In the genomic region with DNA sequence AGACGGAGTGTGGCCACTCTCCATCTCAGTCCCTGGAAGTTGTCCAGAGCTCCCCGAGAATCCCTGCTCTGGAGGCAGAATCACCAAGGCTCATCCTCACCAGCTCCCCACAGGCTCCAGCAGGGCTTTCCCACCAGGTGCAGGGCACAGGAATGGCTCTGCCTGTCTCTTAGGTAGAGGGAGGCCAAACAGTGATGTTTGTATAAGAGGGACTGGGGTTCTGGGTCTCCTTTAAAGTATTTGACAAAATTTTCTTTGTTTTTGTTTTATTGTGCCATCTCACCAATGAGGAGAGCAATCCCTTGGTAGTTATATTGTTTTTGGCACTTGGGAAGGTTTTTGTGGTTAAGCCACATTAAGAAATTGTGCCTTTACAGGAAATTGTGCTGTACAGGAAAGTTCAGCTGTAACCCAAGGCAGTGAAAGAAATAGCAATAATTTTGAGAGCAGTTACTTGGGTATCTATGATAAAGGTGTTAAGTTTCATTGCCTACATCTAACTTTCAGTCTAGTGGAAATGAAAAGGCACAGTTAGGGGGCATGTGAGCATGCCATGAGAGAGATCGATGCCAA, we compare ENCODE assay signal across 15 cellular contexts.
DNase-seq lines count a peak whose midpoint lies in the region; ATAC-seq, FAIRE-seq and TF ChIP-seq lines count a peak whose summit lies in the region.
"Had no signal": no experiment of that assay in that cellular context is flagged by ENCODE, and none has a peak within 500 bp of the region (broad histone marks: within the 10 kb centered on the region; RNA-seq: fewer than 3 reads in every experiment).

No MANE protein-coding gene starts in this region.

- H3K9me3 ChIP-seq in kidney (ENCODE audit: control insufficient read depth in 1 of 2, low read length in 2 of 2): no peaks in the 10 kb centered on the region

- peaks cover 75% of the 10 kb centered on the region for H3K4me1 Mint-ChIP-seq in activated CD4-positive, alpha-beta memory T cell treated with anti-CD3 and anti-CD28 coated beads for 36 hours (ENCODE audit: low read depth)

- H3K36me3 ChIP-seq in kidney (ENCODE audit: control insufficient read depth in 1 of 2, insufficient read depth in 2 of 2, low read length in 2 of 2): no peaks in the 10 kb centered on the region

- H3K4me3 ChIP-seq in AG10803 (ENCODE audit: low read length): no peak overlapping the region
- H3K4me3 ChIP-seq in kidney (ENCODE audit: low read length in 2 of 2): no peak overlapping the region
- H3K4me3 ChIP-seq: lung had no signal

- POLR2A ChIA-PET in activated CD4-positive, alpha-beta memory T cell treated with anti-CD3 and anti-CD28 coated beads for 36 hours (lab: Charles Lee): no interaction called here

- CTCF ChIA-PET in activated CD4-positive, alpha-beta memory T cell treated with anti-CD3 and anti-CD28 coated beads for 36 hours (lab: Charles Lee): interaction anchor here (0.5 to 14.9 kb wide), 6 partner anchors 9 to 739 kb away, joined by 3 to 324 read pairs (median 4); a partner anchor contains a TSS

- peak overlapping the region; percentile 71 for H3K27ac Mint-ChIP-seq in activated CD4-positive, alpha-beta memory T cell treated with anti-CD3 and anti-CD28 coated beads for 36 hours
- H3K27ac Mint-ChIP-seq: activated B cell treated with CpG ODN at 0.5 μM for 24 hours had no signal

- no peaks in the 10 kb centered on the region for H3K27me3 Mint-ChIP-seq in activated CD4-positive, alpha-beta memory T cell treated with anti-CD3 and anti-CD28 coated beads for 36 hours

- no peaks in the 10 kb centered on the region for H3K36me3 Mint-ChIP-seq in activated CD4-positive, alpha-beta memory T cell treated with anti-CD3 and anti-CD28 coated beads for 36 hours

- no peak overlapping the region for H3K4me3 Mint-ChIP-seq in activated CD4-positive, alpha-beta memory T cell treated with anti-CD3 and anti-CD28 coated beads for 36 hours
- H3K4me3 Mint-ChIP-seq: activated B cell treated with CpG ODN at 0.5 μM for 24 hours had no signal

- DNase-seq in AG10803 (ENCODE audit: low read depth) (peak; percentile 72), EH (ENCODE audit: low read depth) (peak; percentile 82), fibroblast of peridontal ligament (ENCODE audit: extremely low read depth) (peak; percentile 85), AG08396 (ENCODE audit: low spot score) (no peak), kidney (no peak), mucosa of gallbladder (ENCODE audit: low spot score) (no peak)
- DNase-seq in activated CD4-positive, alpha-beta memory T cell treated with anti-CD3 and anti-CD28 coated beads for 36 hours: no peak
- DNase-seq: activated B cell treated with CpG ODN at 0.5 μM for 24 hours, Calu3, hippocampal formation, NCI-H146, SHP77 treated with DMSO at 0.1 percent for 48 hours had no signal

- no peak for ATAC-seq in GM21528 (IDR thresholded peaks at IDR 0.05; ENCODE audit: low FRiP score, unreplicated experiment)

- no peaks in the 10 kb centered on the region for H3K9me3 Mint-ChIP-seq in activated CD4-positive, alpha-beta memory T cell treated with anti-CD3 and anti-CD28 coated beads for 36 hours
- H3K9me3 Mint-ChIP-seq: activated B cell treated with CpG ODN at 0.5 μM for 24 hours had no signal

- TF ChIP-seq CTCF in AG10803 (conservative IDR thresholded peaks at IDR 0.05; ENCODE audit: low read length) (no peak), kidney (IDR thresholded peaks at IDR 0.05; ENCODE audit: borderline replicate concordance, extremely low read depth, insufficient read depth) (no peak)

- H3K4me1 ChIP-seq in kidney (ENCODE audit: control insufficient read depth in 1 of 2, insufficient read depth in 1 of 2, low read depth in 1 of 2, low read length in 2 of 2): no peaks in the 10 kb centered on the region

- no peak overlapping the region for H3K9ac ChIP-seq in kidney (ENCODE audit: low read length in 2 of 2)
- H3K9ac ChIP-seq: parathyroid adenoma had no signal

- H3K27ac ChIP-seq in kidney (ENCODE audit: low read depth in 2 of 2, low read length in 2 of 2): no peak overlapping the region
- H3K27ac ChIP-seq: parathyroid adenoma had no signal

- FAIRE-seq in kidney (lab: Jason Lieb, UNC): no peak

- intact Hi-C loops in activated CD4-positive, alpha-beta memory T cell treated with anti-CD3 and anti-CD28 coated beads for 36 hours (cut with micrococcal nuclease): no loop called here
- intact Hi-C loops in kidney (cut with DNase I): no loop called here

Comparison
In these comparisons a context has a peak if more than half of its experiments do, and no peak if none do; other contexts are left out.
1. DNase-seq: peak in AG10803 (single experiment), EH (single experiment) and fibroblast of peridontal ligament (single experiment); none in activated CD4-positive, alpha-beta memory T cell treated with anti-CD3 and anti-CD28 coated beads for 36 hours (single experiment), AG08396 (single experiment), kidney (single experiment) and mucosa of gallbladder (single experiment).